ENCODE assay signal across 19 cellular contexts in the genomic region with DNA sequence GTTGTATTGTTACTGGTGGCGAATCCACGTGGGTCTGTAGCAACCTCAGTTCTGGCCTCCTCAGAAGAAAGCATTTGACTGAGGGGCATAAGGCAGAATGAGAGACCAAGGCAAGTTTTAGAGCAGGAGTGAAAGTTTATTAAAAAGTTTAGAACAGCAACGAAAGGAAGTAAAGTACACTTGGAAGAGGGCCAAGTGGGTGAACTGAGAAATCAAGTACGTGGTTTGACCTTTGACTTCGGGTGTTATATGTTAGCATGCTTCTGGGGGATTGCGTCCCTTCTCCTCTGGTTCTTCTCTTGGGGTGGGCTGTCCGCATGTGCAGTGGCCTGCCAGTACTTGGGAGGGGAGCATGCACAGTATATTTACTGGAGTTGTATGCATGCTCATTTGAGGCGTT.
"Had no signal": no experiment of that assay in that cellular context is flagged by ENCODE, and none has a peak within 500 bp of the region (broad histone marks: within the 10 kb centered on the region; RNA-seq: fewer than 3 reads in every experiment).

No MANE protein-coding gene starts in this region.

- H3K4me3 ChIP-seq: left ventricle myocardium inferior, ovary, psoas muscle, stomach had no signal

- H3K27ac Mint-ChIP-seq: activated CD4-positive, alpha-beta memory T cell treated with anti-CD3 and anti-CD28 coated beads, Interleukin-2, amount 10 ng/mL, durations not matched to agents 7 days and 5 days had no signal

- H3K36me3 Mint-ChIP-seq: activated naive CD4-positive, alpha-beta T cell treated with anti-CD3 and anti-CD28 coated beads, Interleukin-2, amount 50 U/mL, for 72 hours had no signal

- DNase-seq: activated CD4-positive, alpha-beta memory T cell treated with anti-CD3 and anti-CD28 coated beads, Interleukin-2, amount 10 ng/mL, durations not matched to agents 7 days and 5 days; activated CD4-positive, alpha-beta T cell treated with anti-CD3 and anti-CD28 coated beads for 48 hours; activated CD4-positive, CD25-positive, alpha-beta regulatory T cell; activated CD8-positive, alpha-beta memory T cell treated with anti-CD3 and anti-CD28 coated beads, Interleukin-2, amount 50 U/mL, for 4 hours; activated effector memory CD4-positive, alpha-beta T cell treated with anti-CD3 and anti-CD28 coated beads, Interleukin-2, amount 50 U/mL, for 16 hours; activated T-cell treated with anti-CD3 and anti-CD28 coated beads, Interleukin-2, amount 50 U/mL, for 48 hours; aorta; cortex of kidney; head of caudate nucleus; kidney glomerular epithelial cell; left ventricle myocardium inferior; mammary epithelial cell; ovary; psoas muscle; right cardiac atrium; stomach; SW 1271; trophoblast cell had no signal

- H3K27ac ChIP-seq: left ventricle myocardium inferior, ovary, psoas muscle, stomach had no signal

- H3K27me3 ChIP-seq: ovary, stomach had no signal

- ATAC-seq: activated naive CD4-positive, alpha-beta T cell treated with anti-CD3 and anti-CD28 coated beads, Interleukin-2, amount 50 U/mL, for 72 hours; psoas muscle; right cardiac atrium had no signal

- H3K4me3 Mint-ChIP-seq: activated CD4-positive, alpha-beta memory T cell treated with anti-CD3 and anti-CD28 coated beads, Interleukin-2, amount 10 ng/mL, durations not matched to agents 7 days and 5 days had no signal

- H3K9me3 ChIP-seq: left ventricle myocardium inferior, ovary, psoas muscle, stomach had no signal

- H3K4me1 ChIP-seq: psoas muscle, stomach had no signal

- H3K36me3 ChIP-seq: left ventricle myocardium inferior, ovary, stomach had no signal

- H3K27me3 Mint-ChIP-seq: activated CD4-positive, alpha-beta memory T cell treated with anti-CD3 and anti-CD28 coated beads, Interleukin-2, amount 10 ng/mL, durations not matched to agents 7 days and 5 days had no signal
